Comparison of ENCODE assay signal across 20 cellular contexts in the genomic region with DNA sequence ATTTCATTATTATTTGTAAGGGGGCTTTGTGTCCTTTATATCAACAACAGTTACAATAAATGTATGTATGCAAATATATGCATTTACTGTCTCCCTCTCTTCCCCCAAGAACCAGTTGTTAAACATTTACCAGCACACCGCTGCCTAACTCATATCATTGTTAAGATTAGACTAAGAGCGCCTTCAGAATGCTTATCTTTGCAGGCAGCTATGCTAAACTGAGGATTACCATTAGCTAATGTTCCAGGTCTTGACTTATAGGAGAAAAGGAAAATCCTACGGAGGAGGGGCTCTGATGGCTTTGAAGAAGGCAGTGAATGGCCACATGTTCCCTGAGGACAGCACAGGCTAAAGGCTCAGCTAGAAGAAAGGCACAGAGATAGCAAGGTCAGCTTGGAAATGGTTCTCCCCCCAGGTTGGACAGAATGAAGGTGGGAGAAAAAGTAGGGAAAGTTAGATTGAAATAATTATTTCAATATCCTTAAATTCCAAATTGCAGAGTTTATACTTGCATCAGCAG.
"Had no signal": no experiment of that assay in that cellular context is flagged by ENCODE, and none has a peak within 500 bp of the region (broad histone marks: within the 10 kb centered on the region; RNA-seq: fewer than 3 reads in every experiment).

No MANE protein-coding gene starts in this region.

- H3K9me3 Mint-ChIP-seq: natural killer cell had no signal

- H3K4me3 ChIP-seq: dorsolateral prefrontal cortex, heart left ventricle, mucosa of descending colon, prostate gland, right lobe of liver, stomach, thoracic aorta, transverse colon had no signal

- H3K9me3 ChIP-seq: mucosa of descending colon, prostate gland, right lobe of liver, stomach, thoracic aorta, transverse colon had no signal

- H3K4me3 Mint-ChIP-seq: natural killer cell, neural crest cell had no signal

- H3K9ac ChIP-seq: parathyroid adenoma had no signal

- ATAC-seq: heart left ventricle, mucosa of descending colon, natural killer cell, right lobe of liver had no signal

- H3K27ac Mint-ChIP-seq: natural killer cell had no signal

- DNase-seq: central memory CD4-positive, alpha-beta T cell; cortex of kidney; dorsolateral prefrontal cortex; effector memory CD4-positive, alpha-beta T cell; heart left ventricle; hypothalamus; kidney glomerular epithelial cell; mucosa of descending colon; natural killer cell; retina; right lobe of liver; stimulated activated CD4-positive, alpha-beta T cell treated with anti-CD3 and anti-CD28 coated beads, Interleukin-12 subunit alpha, Interleukin-12 subunit beta, amount 100 ng/mL, for 4 hours; stimulated activated naive CD4-positive, alpha-beta T cell; stomach; substantia nigra; transverse colon had no signal

- H3K36me3 ChIP-seq: heart left ventricle, prostate gland, right lobe of liver, stomach, thoracic aorta, transverse colon had no signal

- H2AFZ ChIP-seq: parathyroid adenoma had no signal

- H3K79me2 ChIP-seq: parathyroid adenoma had no signal

- H3K27ac ChIP-seq: dorsolateral prefrontal cortex, heart left ventricle, parathyroid adenoma, prostate gland, right lobe of liver, stomach, thoracic aorta, transverse colon had no signal

- H3K4me1 Mint-ChIP-seq: natural killer cell had no signal

- H3K27me3 ChIP-seq: dorsolateral prefrontal cortex, heart left ventricle, right lobe of liver, stomach, transverse colon had no signal

- H3K4me1 ChIP-seq: heart left ventricle, parathyroid adenoma, prostate gland, right lobe of liver, transverse colon had no signal

- H3K36me3 Mint-ChIP-seq: natural killer cell had no signal
